18 cellular contexts compared by ENCODE assay signal in the genomic region with DNA sequence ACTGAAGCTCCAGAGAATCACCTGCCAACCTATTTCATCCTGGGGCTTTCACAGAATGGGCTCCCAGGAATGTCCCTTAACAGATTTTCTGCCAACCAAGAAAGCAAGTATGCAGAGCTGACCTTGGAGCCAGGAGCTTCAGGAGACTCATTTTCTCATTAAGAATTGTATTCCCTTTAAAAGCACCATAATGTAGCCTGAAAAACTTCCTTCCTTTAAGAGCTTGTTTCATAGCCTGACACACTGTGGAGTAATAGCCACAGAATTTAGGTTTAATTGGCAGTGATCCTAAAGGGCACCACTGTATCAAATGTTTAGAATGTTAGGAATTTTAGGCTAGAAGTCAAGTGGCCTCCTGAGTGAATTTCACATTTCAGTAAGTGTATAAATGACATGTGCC.
DNase-seq lines count a peak whose midpoint lies in the region; ATAC-seq, FAIRE-seq and TF ChIP-seq lines count a peak whose summit lies in the region.
"Had no signal": no experiment of that assay in that cellular context is flagged by ENCODE, and none has a peak within 500 bp of the region (broad histone marks: within the 10 kb centered on the region; RNA-seq: fewer than 3 reads in every experiment).

No MANE protein-coding gene starts in this region.

- no peak overlapping the region for H3K9ac ChIP-seq in GM23248
- H3K9ac ChIP-seq in mesendoderm (ENCODE audit: low read length) = no peak overlapping the region
- H3K9ac ChIP-seq: BLaER1 treated with 17β-estradiol and CSF1 and Interleukin-3, amounts not matched to agents 10 nM and 100 nM had no signal

- H3K18ac ChIP-seq in mesendoderm (ENCODE audit: low read length) = peak overlapping the region; percentile 28

- H3K27ac ChIP-seq in GM23248 (peak overlapping the region; percentile 22), mesendoderm (ENCODE audit: low read depth, low read length) (no peak overlapping the region)
- H3K27ac ChIP-seq: BLaER1 treated with 17β-estradiol and CSF1 and Interleukin-3, amounts not matched to agents 10 nM and 100 nM; gastroesophageal sphincter had no signal

- H2BK15ac ChIP-seq in mesendoderm (replicated peaks; ENCODE audit: low read depth) = no peak overlapping the region

- H3K4me1 Mint-ChIP-seq in naive thymus-derived CD8-positive, alpha-beta T cell = no peaks in the 10 kb centered on the region

- TF ChIP-seq CTCF in epithelial cell of proximal tubule (conservative IDR thresholded peaks at IDR 0.05; ENCODE audit: low read depth, low read length) = no peak
- no peak for TF ChIP-seq CTCF in GM13977 (IDR thresholded peaks at IDR 0.05; ENCODE audit: extremely low read depth, insufficient read depth, missing control alignments)

- no peaks in the 10 kb centered on the region for H3K36me3 Mint-ChIP-seq in naive thymus-derived CD8-positive, alpha-beta T cell

- no peak overlapping the region for H4K5ac ChIP-seq in mesendoderm (ENCODE audit: low read length)

- H4K20me1 ChIP-seq in GM23248 (ENCODE audit: insufficient read depth) = no peaks in the 10 kb centered on the region
- H4K20me1 ChIP-seq: BLaER1 treated with 17β-estradiol and CSF1 and Interleukin-3, amounts not matched to agents 10 nM and 100 nM had no signal

- no peaks in the 10 kb centered on the region for H3K27me3 ChIP-seq in GM23248 (replicated peaks; ENCODE audit: insufficient read depth)
- H3K27me3 ChIP-seq in mesendoderm (ENCODE audit: insufficient read depth, low read length, poor library complexity) = no peaks in the 10 kb centered on the region
- H3K27me3 ChIP-seq: BLaER1 treated with 17β-estradiol and CSF1 and Interleukin-3, amounts not matched to agents 10 nM and 100 nM; gastroesophageal sphincter had no signal

- H2BK120ac ChIP-seq in mesendoderm (ENCODE audit: low read depth, low read length) = no peak overlapping the region

- peak; percentile 85 for FAIRE-seq in RCC 7860 (lab: Jason Lieb, UNC)

- H2AFZ ChIP-seq in GM23248 = peak overlapping the region; percentile 5; the same call in 1 of the 2 replicates

- H3K36me3 ChIP-seq in GM23248 (ENCODE audit: low read depth) (no peaks in the 10 kb centered on the region), mesendoderm (ENCODE audit: control insufficient read depth, insufficient read depth, low read length) (no peaks in the 10 kb centered on the region)
- H3K36me3 ChIP-seq: BLaER1 treated with 17β-estradiol and CSF1 and Interleukin-3, amounts not matched to agents 10 nM and 100 nM; gastroesophageal sphincter; HAP-1 had no signal

- H3K4me2 ChIP-seq in GM23248 (ENCODE audit: unreplicated experiment) = peak overlapping the region; percentile 37
- no peak overlapping the region for H3K4me2 ChIP-seq in mesendoderm (ENCODE audit: low read length)
- H3K4me2 ChIP-seq: BLaER1 treated with 17β-estradiol and CSF1 and Interleukin-3, amounts not matched to agents 10 nM and 100 nM had no signal

- H3K9me3 ChIP-seq in GM23248 (ENCODE audit: low read depth) = no peaks in the 10 kb centered on the region
- H3K9me3 ChIP-seq: BLaER1 treated with 17β-estradiol and CSF1 and Interleukin-3, amounts not matched to agents 10 nM and 100 nM; gastroesophageal sphincter; HAP-1 had no signal

- no peak overlapping the region for H2AK5ac ChIP-seq in mesendoderm (ENCODE audit: low read length)

- H3K56ac ChIP-seq in mesendoderm (ENCODE audit: low read length) = no peak overlapping the region

- no peak for ATAC-seq in naive thymus-derived CD8-positive, alpha-beta T cell
- ATAC-seq: activated CD8-positive, alpha-beta T cell treated with anti-CD3 and anti-CD28 coated beads for 36 hours; gastroesophageal sphincter had no signal

- DNase-seq in GM23248 = peak; percentile 55
- peak; percentile 70 for DNase-seq in RCC 7860 (ENCODE audit: low spot score)
- DNase-seq in epithelial cell of proximal tubule (ENCODE audit: low read depth) = peak; percentile 10
- peak; percentile 2 for DNase-seq in mesendoderm
- no peak for DNase-seq in naive thymus-derived CD8-positive, alpha-beta T cell
- no peak for DNase-seq in GM13977 (ENCODE audit: low spot score)
- DNase-seq in erythroblast (lab: John Stamatoyannopoulos, UW) = no peak
- no peak for DNase-seq in activated naive CD4-positive, alpha-beta T cell treated with anti-CD3 and anti-CD28 coated beads, Interleukin-2, amount 50 U/mL, for 16 hours
- DNase-seq: activated CD8-positive, alpha-beta T cell treated with anti-CD3 and anti-CD28 coated beads for 36 hours; DMS153; KBM-7; NCI-H146; NCI-H446 treated with DMSO at 0.1 percent for 48 hours; OCI-M1 had no signal

- H3K27ac Mint-ChIP-seq in naive thymus-derived CD8-positive, alpha-beta T cell = no peak overlapping the region
- H3K27ac Mint-ChIP-seq: activated CD8-positive, alpha-beta T cell treated with anti-CD3 and anti-CD28 coated beads for 36 hours; stimulated activated naive CD8-positive, alpha-beta T cell treated with anti-CD3 and anti-CD28 coated beads, Interleukin-15, Interleukin-2, amounts not matched to agents 100 ng/mL and 50 ng/mL, for 24 hours had no signal

- H3K27me3 Mint-ChIP-seq in naive thymus-derived CD8-positive, alpha-beta T cell = peaks cover 0 to 8% (median 0%) of the 10 kb centered on the region in 5 donors
- H3K27me3 Mint-ChIP-seq: activated CD8-positive, alpha-beta T cell treated with anti-CD3 and anti-CD28 coated beads for 36 hours; stimulated activated naive CD8-positive, alpha-beta T cell treated with anti-CD3 and anti-CD28 coated beads, Interleukin-15, Interleukin-2, amounts not matched to agents 100 ng/mL and 50 ng/mL, for 24 hours had no signal

- peaks cover 0 to 2% (median 0%) of the 10 kb centered on the region in 9 donors for H3K9me3 Mint-ChIP-seq in naive thymus-derived CD8-positive, alpha-beta T cell
- H3K9me3 Mint-ChIP-seq: activated CD8-positive, alpha-beta T cell treated with anti-CD3 and anti-CD28 coated beads for 36 hours; stimulated activated naive CD8-positive, alpha-beta T cell treated with anti-CD3 and anti-CD28 coated beads, Interleukin-15, Interleukin-2, amounts not matched to agents 100 ng/mL and 50 ng/mL, for 24 hours had no signal

- peaks cover 20% of the 10 kb centered on the region for H3F3A ChIP-seq in GM23248 (ENCODE audit: insufficient read depth)

- H3K4me3 Mint-ChIP-seq in naive thymus-derived CD8-positive, alpha-beta T cell = no peak overlapping the region
- H3K4me3 Mint-ChIP-seq: activated CD8-positive, alpha-beta T cell treated with anti-CD3 and anti-CD28 coated beads for 36 hours; stimulated activated naive CD8-positive, alpha-beta T cell treated with anti-CD3 and anti-CD28 coated beads, Interleukin-15, Interleukin-2, amounts not matched to agents 100 ng/mL and 50 ng/mL, for 24 hours had no signal

- no peaks in the 10 kb centered on the region for H3K79me1 ChIP-seq in mesendoderm (ENCODE audit: low read length)

- H3K4me1 ChIP-seq in GM23248 (ENCODE audit: insufficient read depth) (peaks cover 38% of the 10 kb centered on the region), mesendoderm (ENCODE audit: control insufficient read depth, low read depth, low read length) (no peaks in the 10 kb centered on the region)
- H3K4me1 ChIP-seq: BLaER1 treated with 17β-estradiol and CSF1 and Interleukin-3, amounts not matched to agents 10 nM and 100 nM; gastroesophageal sphincter had no signal

- H3K4me3 ChIP-seq in GM23248 = no peak overlapping the region
- no peak overlapping the region for H3K4me3 ChIP-seq in epithelial cell of proximal tubule (ENCODE audit: low read depth, low read length)
- H3K4me3 ChIP-seq in mesendoderm (ENCODE audit: low read length) = no peak overlapping the region
- H3K4me3 ChIP-seq: BLaER1 treated with 17β-estradiol and CSF1 and Interleukin-3, amounts not matched to agents 10 nM and 100 nM; gastroesophageal sphincter; HAP-1 had no signal

- TF ChIP-seq POLR2A in erythroblast (IDR thresholded peaks at IDR 0.05; ENCODE audit: low read length) = no peak

- no peak overlapping the region for H4K8ac ChIP-seq in mesendoderm (ENCODE audit: low read depth, low read length)

- H3K79me2 ChIP-seq in GM23248 (ENCODE audit: insufficient read depth) (no peaks in the 10 kb centered on the region), mesendoderm (ENCODE audit: control insufficient read depth, insufficient read depth, low read length) (no peaks in the 10 kb centered on the region)

- H3K4ac ChIP-seq in mesendoderm (ENCODE audit: low read depth, low read length) = no peak overlapping the region

- no peak overlapping the region for H3K23ac ChIP-seq in mesendoderm (ENCODE audit: low read length)

- in situ Hi-C loops in GM23248 (cut with MboI) = no loop called here
- in situ Hi-C loops in GM13977 (cut with MboI; ENCODE audit: low pct_unique_long_range_greater_than_20kb, low sequenced_read_pairs, unreplicated experiment) = no loop called here

- H2BK5ac ChIP-seq in mesendoderm (ENCODE audit: low read length) = no peak overlapping the region

- H3K9me2 ChIP-seq in GM23248 (ENCODE audit: insufficient read depth) = no peaks in the 10 kb centered on the region

- POLR2A ChIA-PET in naive thymus-derived CD8-positive, alpha-beta T cell (lab: Charles Lee) = no interaction called here

Comparison
In these comparisons a context has a peak if more than half of its experiments do, and no peak if none do; other contexts are left out.
1. DNase-seq: peak in GM23248 (single experiment), RCC 7860 (single experiment), epithelial cell of proximal tubule (single experiment) and mesendoderm (single experiment); none in naive thymus-derived CD8-positive, alpha-beta T cell (0 of 10), GM13977 (single experiment), erythroblast (0 of 2) and activated naive CD4-positive, alpha-beta T cell treated with anti-CD3 and anti-CD28 coated beads, Interleukin-2, amount 50 U/mL, for 16 hours (single experiment).